In genomic region chr14:68681256-68681655, GRCh38 we compare ENCODE assay signal across 10 cellular contexts.
DNase-seq lines count a peak whose midpoint lies in the region; ATAC-seq and TF ChIP-seq lines count a peak whose summit lies in the region.
"Had no signal": no experiment of that assay in that cellular context is flagged by ENCODE, and none has a peak within 500 bp of the region (broad histone marks: within the 10 kb centered on the region; RNA-seq: fewer than 3 reads in every experiment).

No MANE protein-coding gene starts in this region.

- intact Hi-C loops in Calu3 (cut with micrococcal nuclease; ENCODE audit: unreplicated experiment) (no loop called here), activated B cell treated with CpG ODN at 0.5 μM for 24 hours (cut with micrococcal nuclease) (no loop called here), lower lobe of right lung (cut with DNase I) (no loop called here)

- no peaks in the 10 kb centered on the region for H3K27me3 ChIP-seq in lower lobe of right lung (ENCODE audit: low read depth)

- CTCF ChIA-PET in Calu3 (lab: Charles Lee) (no interaction called here), activated B cell treated with CpG ODN at 0.5 μM for 24 hours (lab: Charles Lee) (no interaction called here)

- no peaks in the 10 kb centered on the region for H3K9me3 ChIP-seq in lower lobe of right lung

- TF ChIP-seq CTCF in Calu3 (IDR thresholded peaks at IDR 0.05; ENCODE audit: unreplicated experiment) (no peak), activated B cell treated with CpG ODN at 0.5 μM for 24 hours (IDR thresholded peaks at IDR 0.05) (no peak), lower lobe of right lung (IDR thresholded peaks at IDR 0.05) (no peak)

- no peak overlapping the region for H3K4me3 Mint-ChIP-seq in Calu3 (ENCODE audit: low read depth, unreplicated experiment)
- peak overlapping the region; percentile 57 for H3K4me3 Mint-ChIP-seq in activated B cell treated with CpG ODN at 0.5 μM for 24 hours
- H3K4me3 Mint-ChIP-seq in stimulated activated naive B cell treated with anti-CD40 and anti-IgM and Interleukin-4, amounts not matched to agents 10 μg/mL and 1 μg/mL and 100 μg/mL, for 72 hours: peak overlapping the region; percentile 10 to 22

- peak overlapping the region; percentile 0 for H3K27ac Mint-ChIP-seq in Calu3 (ENCODE audit: unreplicated experiment)
- peak overlapping the region; percentile 97 for H3K27ac Mint-ChIP-seq in activated B cell treated with CpG ODN at 0.5 μM for 24 hours
- H3K27ac Mint-ChIP-seq in stimulated activated naive B cell treated with anti-CD40 and anti-IgM and Interleukin-4, amounts not matched to agents 10 μg/mL and 1 μg/mL and 100 μg/mL, for 72 hours: no peak overlapping the region

- peak overlapping the region; percentile 80 for H3K27ac ChIP-seq in lower lobe of right lung

- POLR2A ChIA-PET in activated B cell treated with CpG ODN at 0.5 μM for 24 hours (lab: Charles Lee): interaction anchor here (0.8 to 1.7 kb wide), 5 partner anchors 26 to 270 kb away, joined by 3 to 7 read pairs (median 4); partner anchors contain the start of gene ZFP36L1

- H3K4me3 ChIP-seq in lower lobe of right lung: no peak overlapping the region

- BruUV-seq in Calu3 (replicated peaks; lab: Mats Ljungman, UMichigan): no TSS peak

- peaks cover 55% of the 10 kb centered on the region for H3K4me1 ChIP-seq in lower lobe of right lung

- H3K36me3 Mint-ChIP-seq in Calu3 (ENCODE audit: insufficient read depth, unreplicated experiment): no peaks in the 10 kb centered on the region
- H3K36me3 Mint-ChIP-seq in activated B cell treated with CpG ODN at 0.5 μM for 24 hours (ENCODE audit: low read depth): peaks cover 43% of the 10 kb centered on the region
- peaks cover 5 to 18% of the 10 kb centered on the region in 2 donors for H3K36me3 Mint-ChIP-seq in stimulated activated naive B cell treated with anti-CD40 and anti-IgM and Interleukin-4, amounts not matched to agents 10 μg/mL and 1 μg/mL and 100 μg/mL, for 72 hours

- DNase-seq in Calu3 (no peak), activated B cell treated with CpG ODN at 0.5 μM for 24 hours (no peak), lower lobe of right lung (no peak), MV-4-11 (lab: John Stamatoyannopoulos, UW) (no peak)
- DNase-seq in stimulated activated naive B cell treated with anti-CD40 and anti-IgM and Interleukin-4, amounts not matched to agents 10 μg/mL and 1 μg/mL and 100 μg/mL, for 72 hours: no peak
- no peak for DNase-seq in stimulated activated naive CD8-positive, alpha-beta T cell treated with anti-CD3 and anti-CD28 coated beads, Interleukin-15, Interleukin-2, amounts not matched to agents 100 U/mL and 50 U/mL, for 24 hours
- no peak for DNase-seq in activated CD4-positive, alpha-beta T cell treated with anti-CD3 and anti-CD28 coated beads, Interleukin-2, amount 50 U/mL, for 4 hours
- DNase-seq: DMS 273 treated with DMSO at 0.1 percent for 48 hours, NCI-H1436 treated with DMSO at 0.1 percent for 48 hours had no signal

- H3K9me3 Mint-ChIP-seq in Calu3 (ENCODE audit: low read depth, unreplicated experiment) (no peaks in the 10 kb centered on the region), activated B cell treated with CpG ODN at 0.5 μM for 24 hours (no peaks in the 10 kb centered on the region)
- H3K9me3 Mint-ChIP-seq in stimulated activated naive B cell treated with anti-CD40 and anti-IgM and Interleukin-4, amounts not matched to agents 10 μg/mL and 1 μg/mL and 100 μg/mL, for 72 hours: no peaks in the 10 kb centered on the region

- H3K4me1 Mint-ChIP-seq in Calu3 (ENCODE audit: low read depth, unreplicated experiment) (peaks cover 60% of the 10 kb centered on the region), activated B cell treated with CpG ODN at 0.5 μM for 24 hours (peaks cover 75% of the 10 kb centered on the region)
- peaks cover 64 to 89% of the 10 kb centered on the region in 2 donors for H3K4me1 Mint-ChIP-seq in stimulated activated naive B cell treated with anti-CD40 and anti-IgM and Interleukin-4, amounts not matched to agents 10 μg/mL and 1 μg/mL and 100 μg/mL, for 72 hours

- ATAC-seq in activated B cell treated with CpG ODN at 0.5 μM for 24 hours (ENCODE audit: low read depth) (no peak), lower lobe of right lung (no peak), GM18511 (IDR thresholded peaks at IDR 0.05; ENCODE audit: unreplicated experiment) (no peak)
- no peak for ATAC-seq in stimulated activated naive B cell treated with anti-CD40 and anti-IgM and Interleukin-4, amounts not matched to agents 10 μg/mL and 1 μg/mL and 100 μg/mL, for 72 hours (replicated peaks)
- ATAC-seq in stimulated activated naive CD8-positive, alpha-beta T cell treated with anti-CD3 and anti-CD28 coated beads, Interleukin-15, Interleukin-2, amounts not matched to agents 100 U/mL and 50 U/mL, for 24 hours: no peak

- no peaks in the 10 kb centered on the region for H3K36me3 ChIP-seq in lower lobe of right lung

- no peaks in the 10 kb centered on the region for H3K27me3 Mint-ChIP-seq in Calu3 (ENCODE audit: unreplicated experiment)
- H3K27me3 Mint-ChIP-seq in activated B cell treated with CpG ODN at 0.5 μM for 24 hours: no peaks in the 10 kb centered on the region
- H3K27me3 Mint-ChIP-seq in stimulated activated naive B cell treated with anti-CD40 and anti-IgM and Interleukin-4, amounts not matched to agents 10 μg/mL and 1 μg/mL and 100 μg/mL, for 72 hours: no peaks in the 10 kb centered on the region
